In the genomic region with DNA sequence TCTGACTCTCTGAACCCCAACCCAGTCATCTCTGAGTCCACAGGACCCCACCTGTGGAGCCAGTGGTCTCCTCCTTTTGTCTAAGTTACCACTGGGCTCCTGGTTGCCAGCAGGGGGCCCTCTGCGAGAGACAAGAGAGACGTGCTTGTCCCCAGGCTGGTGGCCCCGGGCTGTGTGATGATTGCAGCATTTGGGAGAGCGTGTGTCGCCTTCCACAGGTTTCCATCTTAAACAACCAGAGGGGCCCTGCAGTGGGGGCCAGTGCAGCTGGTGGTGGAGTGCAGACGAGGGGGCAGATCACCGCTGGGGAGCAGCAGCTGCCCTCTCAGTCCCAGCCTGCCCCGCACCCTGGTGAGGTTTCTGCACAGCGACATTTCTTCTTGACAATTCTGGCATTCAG, we compare ENCODE assay signal across 25 cellular contexts.
"Had no signal": no experiment of that assay in that cellular context is flagged by ENCODE, and none has a peak within 500 bp of the region (broad histone marks: within the 10 kb centered on the region; RNA-seq: fewer than 3 reads in every experiment).

No MANE protein-coding gene starts in this region.

- H3K4me1 ChIP-seq: SJCRH30 had no signal

- H3K9me3 ChIP-seq: SJCRH30, SK-N-SH had no signal

- H3K27me3 ChIP-seq: brain microvascular endothelial cell, cardiac muscle cell, MG63, SJCRH30 had no signal

- DNase-seq: activated CD4-positive, alpha-beta T cell treated with anti-CD3 and anti-CD28 coated beads for 4 hours; activated CD8-positive, alpha-beta T cell treated with anti-CD3 and anti-CD28 coated beads for 36 hours; activated naive CD4-positive, alpha-beta T cell; activated T-cell treated with anti-CD3 and anti-CD28 coated beads for 4 hours; activated T-cell treated with anti-CD3 and anti-CD28 coated beads, Interleukin-2, amount 50 U/mL, for 48 hours; brain microvascular endothelial cell; MG63; MV-4-11; NCI-H1092 treated with DMSO at 0.1 percent for 48 hours; NCI-H1417 treated with DMSO at 0.1 percent for 48 hours; NCI-H1694; NCI-H2029 treated with DMSO at 0.1 percent for 48 hours; NCI-H345; NCI-H510A; NCI-H526 treated with DMSO at 0.1 percent for 48 hours; NCI-H82; RPMI8226; SJCRH30; SK-N-SH had no signal

- H3K36me3 ChIP-seq: brain microvascular endothelial cell, cardiac muscle cell, MG63, SJCRH30 had no signal

- H3K4me3 ChIP-seq: cardiac muscle cell, MG63, SJCRH30 had no signal

- H3K27ac Mint-ChIP-seq: activated CD8-positive, alpha-beta T cell treated with anti-CD3 and anti-CD28 coated beads for 36 hours; activated T-helper 2 cell treated with anti-CD3 and anti-CD28 coated beads, Interferon-gamma antibody, Interleukin-2, Interleukin-4, amounts not matched to agents 10 μg/mL and 5 μg/mL and 100 μg/mL, durations not matched to agents 14 hours and 24 hours and 36 hours had no signal

- H3K4me3 Mint-ChIP-seq: activated CD8-positive, alpha-beta T cell treated with anti-CD3 and anti-CD28 coated beads for 36 hours had no signal

- ATAC-seq: activated CD4-positive, CD25-positive, alpha-beta regulatory T cell treated with anti-CD3 and anti-CD28 coated beads, Interleukin-2, amount 50 U/mL, for 24 hours; activated CD8-positive, alpha-beta T cell treated with anti-CD3 and anti-CD28 coated beads for 36 hours; activated naive CD4-positive, alpha-beta T cell treated with anti-CD3 and anti-CD28 coated beads, Interleukin-2, amount 50 U/mL, for 72 hours; Panc1; Right ventricle myocardium inferior had no signal

- H3K27ac ChIP-seq: brain microvascular endothelial cell, cardiac muscle cell, SJCRH30 had no signal
